33 cellular contexts compared by ENCODE assay signal in genomic region chr10:64097391-64098122, GRCh38.
"Had no signal": no experiment of that assay in that cellular context is flagged by ENCODE, and none has a peak within 500 bp of the region (broad histone marks: within the 10 kb centered on the region; RNA-seq: fewer than 3 reads in every experiment).

No MANE protein-coding gene starts in this region.

- H3K4me1 ChIP-seq: adrenal gland, body of pancreas, breast epithelium had no signal

- FAIRE-seq: astrocyte, TTC549 had no signal

- H3K36me3 ChIP-seq: adrenal gland, brain microvascular endothelial cell, breast epithelium had no signal

- H3K27ac ChIP-seq: adrenal gland, body of pancreas, brain microvascular endothelial cell, breast epithelium, VCaP had no signal

- H3K27me3 ChIP-seq: adrenal gland, body of pancreas, brain microvascular endothelial cell, breast epithelium had no signal

- ATAC-seq: activated CD8-positive, alpha-beta T cell treated with anti-CD3 and anti-CD28 coated beads for 36 hours; activated naive CD4-positive, alpha-beta T cell treated with anti-CD3 and anti-CD28 coated beads, Interleukin-2, amount 50 U/mL, for 72 hours; activated T-cell treated with anti-CD3 and anti-CD28 coated beads, Interleukin-2, amount 50 U/mL, for 4 hours; activated T-cell treated with anti-CD3 and anti-CD28 coated beads, Interleukin-2, amount 50 U/mL, for 72 hours; activated T-helper 17 cell treated with anti-CD3 and anti-CD28 coated beads, Interleukin-2, amount 50 U/mL, for 72 hours; body of pancreas had no signal

- DNase-seq: activated B cell treated with CpG ODN at 0.5 μM for 24 hours; activated CD4-positive, alpha-beta memory T cell treated with anti-CD3 and anti-CD28 coated beads for 36 hours; activated CD4-positive, alpha-beta T cell treated with anti-CD3 and anti-CD28 coated beads for 4 hours; activated CD4-positive, alpha-beta T cell treated with anti-CD3 and anti-CD28 coated beads, Interleukin-2, amount 10 ng/mL, durations not matched to agents 24 days and 14 days; activated CD4-positive, alpha-beta T cell treated with anti-CD3 and anti-CD28 coated beads, Interleukin-2, amount 50 U/mL, for 1 hour; activated CD4-positive, alpha-beta T cell treated with anti-CD3 and anti-CD28 coated beads, Interleukin-2, amount 50 U/mL, for 4 hours; activated CD4-positive, CD25-positive, alpha-beta regulatory T cell treated with anti-CD3 and anti-CD28 coated beads, Interleukin-2, amount 50 U/mL, for 72 hours; activated CD8-positive, alpha-beta memory T cell treated with anti-CD3 and anti-CD28 coated beads, Interleukin-2, amount 50 U/mL, for 4 hours; activated CD8-positive, alpha-beta T cell treated with anti-CD3 and anti-CD28 coated beads for 36 hours; activated effector memory CD4-positive, alpha-beta T cell treated with anti-CD3 and anti-CD28 coated beads, Interleukin-2, amount 50 U/mL, for 16 hours; activated gamma-delta T cell treated with Interleukin-2 at 50 U/mL for 16 hours; activated naive CD4-positive, alpha-beta T cell; activated naive CD4-positive, alpha-beta T cell treated with anti-CD3 and anti-CD28 coated beads for 36 hours; activated naive CD4-positive, alpha-beta T cell treated with anti-CD3 and anti-CD28 coated beads, Interleukin-2, amount 50 U/mL, for 16 hours; activated naive CD8-positive, alpha-beta T cell treated with anti-CD3 and anti-CD28 coated beads for 36 hours; activated T-cell treated with anti-CD3 and anti-CD28 coated beads for 4 hours; activated T-cell treated with anti-CD3 and anti-CD28 coated beads, Interleukin-2, amount 50 U/mL, for 1 hour; activated T-cell treated with anti-CD3 and anti-CD28 coated beads, Interleukin-2, amount 50 U/mL, for 4 hours; activated T-cell treated with anti-CD3 and anti-CD28 coated beads, Interleukin-2, amount 50 U/mL, for 72 hours; adrenal gland; amniotic stem cell; aorta; brain microvascular endothelial cell; central memory CD4-positive, alpha-beta T cell; T-helper 2 cell; T-helper 9 cell had no signal

- H3K4me3 ChIP-seq: adrenal gland, body of pancreas, breast epithelium had no signal

- H3K9me3 ChIP-seq: adrenal gland, body of pancreas, breast epithelium had no signal
